Comparison of ENCODE assay signal across 8 cellular contexts in genomic region chr19:38975214-38975860, GRCh38. TPM values are rescaled to one million over a fixed set of nuclear protein-coding genes. Genes with fewer than 3 reads are reported as not detected.
DNase-seq lines count a peak whose midpoint lies in the region; ATAC-seq and TF ChIP-seq lines count a peak whose summit lies in the region.

Gene FBXO17 (minus strand): TSS chr19:38975742. CDS start chr19:38950319, 25,423 bp downstream.

- POLR2A ChIA-PET in naive thymus-derived CD8-positive, alpha-beta T cell (lab: Charles Lee): no interaction called here

- H3K4me3 ChIP-seq in WI38 (ENCODE audit: low read depth, low read length): peak within 1 kb of the TSS; percentile 72

- peaks cover 0 to 5% (median 0%) of the 10 kb centered on the region in 3 donors for H3K36me3 Mint-ChIP-seq in naive thymus-derived CD8-positive, alpha-beta T cell

- peaks cover 0 to 2% (median 0%) of the 10 kb centered on the region in 9 donors for H3K9me3 Mint-ChIP-seq in naive thymus-derived CD8-positive, alpha-beta T cell

- H3K27ac Mint-ChIP-seq in naive thymus-derived CD8-positive, alpha-beta T cell: peak within 1 kb of the TSS in 3 of 10 donors; percentile 32 to 83 (median 56)

- peak; percentile 69 for DNase-seq in HCEC 1CT
- DNase-seq in foreskin melanocyte: peak; percentile 60
- DNase-seq in naive thymus-derived CD8-positive, alpha-beta T cell: peak in 1 of 10 donors; percentile 9
- no peak for DNase-seq in NCI-H446 (lab: John Stamatoyannopoulos, UW)
- no peak for DNase-seq in RPMI8226

- no peak for TF ChIP-seq CTCF in WI38 (IDR thresholded peaks at IDR 0.05; ENCODE audit: low read depth, low read length)

- H3K27me3 Mint-ChIP-seq in naive thymus-derived CD8-positive, alpha-beta T cell: peaks cover 25 to 48% (median 31%) of the 10 kb centered on the region in 5 donors

- H3K4me3 Mint-ChIP-seq in naive thymus-derived CD8-positive, alpha-beta T cell: peak within 1 kb of the TSS in 9 of 10 donors; percentile 45 to 84 (median 66)

- ATAC-seq in naive thymus-derived CD8-positive, alpha-beta T cell: no peak
- ATAC-seq in HG03280 (IDR thresholded peaks at IDR 0.05; ENCODE audit: unreplicated experiment) (no peak), GM18858 (IDR thresholded peaks at IDR 0.05; ENCODE audit: unreplicated experiment) (no peak)

- H3K4me1 Mint-ChIP-seq in naive thymus-derived CD8-positive, alpha-beta T cell: peaks cover 7 to 18% (median 12%) of the 10 kb centered on the region in 4 donors

RNA-seq across cellular contexts. Expression of gene FBXO17, which starts in this region (rescaled TPM):
- not detected for total RNA-seq in naive thymus-derived CD8-positive, alpha-beta T cell
- polyA plus RNA-seq in naive thymus-derived CD8-positive, alpha-beta T cell: not detected

Comparison
In these comparisons a context has a peak if more than half of its experiments do, and no peak if none do; other contexts are left out.
1. DNase-seq: peak in HCEC 1CT (single experiment) and foreskin melanocyte (single experiment); none in NCI-H446 (0 of 2) and RPMI8226 (single experiment).